In the genomic region with DNA sequence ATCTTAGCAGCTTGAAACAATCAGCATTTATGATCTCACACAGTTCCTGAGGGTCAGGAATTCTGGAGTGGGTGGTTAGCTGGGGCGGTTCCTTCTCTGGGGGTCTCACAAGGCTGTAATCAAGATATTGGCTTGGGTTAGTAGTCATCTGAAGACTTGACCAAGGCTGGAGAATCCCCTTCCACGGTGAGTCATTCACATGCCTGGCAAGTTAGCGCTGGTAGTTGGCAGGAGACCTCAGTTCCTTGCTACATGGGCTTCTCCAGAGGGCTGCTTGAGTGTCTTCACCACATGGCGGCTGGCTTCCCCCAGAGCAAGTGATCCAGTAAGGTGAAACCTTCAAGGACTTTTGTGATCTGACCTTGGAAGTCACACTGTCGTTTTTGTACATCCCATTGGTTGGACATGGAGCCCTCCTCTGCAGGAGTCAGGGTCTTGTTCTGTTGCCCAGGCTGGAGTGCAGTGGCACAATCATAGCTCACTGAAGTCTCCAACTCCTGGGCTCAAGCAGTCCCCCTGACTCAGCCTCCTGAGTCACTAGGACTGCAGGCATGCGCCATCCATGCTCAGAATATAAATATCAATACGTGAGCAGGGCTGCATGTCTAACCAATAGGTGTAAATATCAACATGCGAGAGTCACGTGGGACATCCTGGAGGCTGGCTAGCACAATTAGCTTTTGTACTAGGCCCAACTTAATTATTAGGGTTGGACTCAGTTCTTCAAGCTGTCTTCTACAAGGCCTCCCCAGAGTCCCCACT, we compare ENCODE assay signal across 11 cellular contexts. TPM values are rescaled to one million over a fixed set of nuclear protein-coding genes. Genes with fewer than 3 reads are reported as not detected.
DNase-seq lines count a peak whose midpoint lies in the region; FAIRE-seq and TF ChIP-seq lines count a peak whose summit lies in the region.
"Had no signal": no experiment of that assay in that cellular context is flagged by ENCODE, and none has a peak within 500 bp of the region (broad histone marks: within the 10 kb centered on the region; RNA-seq: fewer than 3 reads in every experiment).

No MANE protein-coding gene starts in this region.

- H3K23ac ChIP-seq in trophoblast cell (ENCODE audit: low read length) = no peak overlapping the region

- TF ChIP-seq CTCF in endothelial cell of umbilical vein (IDR thresholded peaks at IDR 0.05; ENCODE audit: extremely low read depth in 1 of 2, insufficient read depth in 1 of 2, low read depth in 1 of 2, low read length in 2 of 2) = no peak

- no peak overlapping the region for H2AFZ ChIP-seq in endothelial cell of umbilical vein (ENCODE audit: low read depth, low read length)
- H2AFZ ChIP-seq in trophoblast cell (ENCODE audit: insufficient read depth, low read length, poor library complexity) = no peak overlapping the region

- no peak overlapping the region for H3K18ac ChIP-seq in trophoblast cell (ENCODE audit: low read length)

- no peaks in the 10 kb centered on the region for H4K20me1 ChIP-seq in endothelial cell of umbilical vein (replicated peaks; ENCODE audit: control insufficient read depth, extremely low read depth, insufficient read depth, low read length)

- H3K9me1 ChIP-seq in endothelial cell of umbilical vein (replicated peaks; ENCODE audit: control insufficient read depth, extremely low read depth, insufficient read depth, low read length) = no peaks in the 10 kb centered on the region

- CTCF ChIA-PET in endothelial cell of umbilical vein (lab: Charles Lee) = interaction anchor here (0.6 to 3.8 kb wide), 8 partner anchors 11 to 501 kb away, joined by 3 to 28 read pairs (median 4); no protein-coding TSS in a partner anchor

- no peak overlapping the region for H3K4ac ChIP-seq in trophoblast cell (ENCODE audit: low read depth, low read length)

- H3K36me3 ChIP-seq in endothelial cell of umbilical vein (ENCODE audit: control insufficient read depth in 2 of 2, extremely low read depth in 1 of 2, insufficient read depth in 2 of 2, low read length in 2 of 2) (no peaks in the 10 kb centered on the region), trophoblast cell (ENCODE audit: control insufficient read depth in 1 of 2, insufficient read depth in 2 of 2, low read length in 2 of 2) (no peaks in the 10 kb centered on the region)

- no peaks in the 10 kb centered on the region for H3K9me3 ChIP-seq in endothelial cell of umbilical vein (replicated peaks; ENCODE audit: control insufficient read depth, insufficient read depth, low read length)
- peaks cover 2% of the 10 kb centered on the region for H3K9me3 ChIP-seq in trophoblast cell (ENCODE audit: insufficient read depth, low read depth, low read length)

- DNase-seq in EL = peak; percentile 94
- DNase-seq in RCC 7860 (ENCODE audit: low spot score) = peak; percentile 68
- DNase-seq in endothelial cell of umbilical vein (ENCODE audit: low read depth, low spot score) = peak; percentile 42
- peak; percentile 34 to 52 for DNase-seq in trophoblast cell
- DNase-seq in DMS114 treated with DMSO at 0.1 percent for 48 hours (lab: John Stamatoyannopoulos, UW; ENCODE audit: unreplicated experiment) = no peak
- DNase-seq in SIG-M5 (lab: John Stamatoyannopoulos, UW) = no peak
- DNase-seq in activated T-cell treated with anti-CD3 and anti-CD28 coated beads, Interleukin-2, amount 50 U/mL, for 1 hour = no peak
- DNase-seq in NCI-H2029 (lab: John Stamatoyannopoulos, UW) = no peak
- DNase-seq: activated CD8-positive, alpha-beta T cell treated with anti-CD3 and anti-CD28 coated beads, Interleukin-2, amount 10 ng/mL, durations not matched to agents 7 days and 5 days; anterior cingulate cortex had no signal

- H4K8ac ChIP-seq in trophoblast cell (ENCODE audit: low read depth, low read length) = no peak overlapping the region

- no peak overlapping the region for H2BK5ac ChIP-seq in trophoblast cell (ENCODE audit: low read depth, low read length, poor library complexity)

- H3K9ac ChIP-seq in endothelial cell of umbilical vein (replicated peaks; ENCODE audit: extremely low read depth, insufficient read depth, low read length) (no peak overlapping the region), trophoblast cell (ENCODE audit: low read length) (no peak overlapping the region)

- dilution Hi-C loops in endothelial cell of umbilical vein (cut with MboI; ENCODE audit: extremely low pct_ligation_motif_present, low sequenced_read_pairs) = no loop called here

- H3K79me2 ChIP-seq in endothelial cell of umbilical vein (ENCODE audit: control insufficient read depth, insufficient read depth, low read length) (no peaks in the 10 kb centered on the region), trophoblast cell (ENCODE audit: control insufficient read depth, insufficient read depth, low read length, poor library complexity) (no peaks in the 10 kb centered on the region)

- no peak overlapping the region for H2BK120ac ChIP-seq in trophoblast cell (ENCODE audit: insufficient read depth, low read length, poor library complexity)

- POLR2A ChIA-PET in endothelial cell of umbilical vein (lab: Charles Lee) = no interaction called here

- intact Hi-C loops in endothelial cell of umbilical vein (cut with micrococcal nuclease) = no loop called here

- H4K91ac ChIP-seq in trophoblast cell (ENCODE audit: low read depth, low read length) = no peak overlapping the region

- H3K14ac ChIP-seq in trophoblast cell (ENCODE audit: low read length) = no peak overlapping the region

- no peak overlapping the region for H3K27ac ChIP-seq in endothelial cell of umbilical vein (ENCODE audit: insufficient read depth, low read depth, low read length)
- H3K27ac ChIP-seq in trophoblast cell (ENCODE audit: low read depth, low read length) = no peak overlapping the region
- H3K27ac ChIP-seq: SK-N-MC had no signal

- no TSS peak for BruUV-seq in endothelial cell of umbilical vein (replicated peaks; lab: Mats Ljungman, UMichigan)

- no peaks in the 10 kb centered on the region for H3K27me3 ChIP-seq in endothelial cell of umbilical vein (ENCODE audit: control insufficient read depth in 2 of 2, insufficient read depth in 2 of 2, low read length in 2 of 2)
- no peaks in the 10 kb centered on the region for H3K27me3 ChIP-seq in trophoblast cell (ENCODE audit: insufficient read depth, low read length)

- no peak overlapping the region for H2AK5ac ChIP-seq in trophoblast cell (ENCODE audit: low read length)

- no peak overlapping the region for H3K4me3 ChIP-seq in endothelial cell of umbilical vein (replicated peaks in 1 of 3; ENCODE audit: insufficient read depth in 1 of 3, low read depth in 1 of 3, low read length in 3 of 3)
- no peak overlapping the region for H3K4me3 ChIP-seq in trophoblast cell (ENCODE audit: low read depth, low read length)
- H3K4me3 ChIP-seq: SK-N-MC had no signal

- no peaks in the 10 kb centered on the region for H3K4me1 ChIP-seq in endothelial cell of umbilical vein (ENCODE audit: control insufficient read depth, extremely low read depth, insufficient read depth, low read length)
- H3K4me1 ChIP-seq in trophoblast cell (ENCODE audit: control insufficient read depth in 1 of 2, insufficient read depth in 2 of 2, low read length in 2 of 2) = no peaks in the 10 kb centered on the region

- TF ChIP-seq POLR2A in endothelial cell of umbilical vein (IDR thresholded peaks at IDR 0.05; ENCODE audit: low read depth, low read length) = no peak

- no peak overlapping the region for H4K12ac ChIP-seq in trophoblast cell (ENCODE audit: low read depth, low read length)

- no peak for FAIRE-seq in RCC 7860 (lab: Jason Lieb, UNC)
- FAIRE-seq in endothelial cell of umbilical vein (lab: Jason Lieb, UNC) = peak; percentile 78

- H3K4me2 ChIP-seq in endothelial cell of umbilical vein (ENCODE audit: insufficient read depth, low read length) (no peak overlapping the region), trophoblast cell (ENCODE audit: low read length) (no peak overlapping the region)

- H3K79me1 ChIP-seq in trophoblast cell (ENCODE audit: low read length) = no peaks in the 10 kb centered on the region

- no peak overlapping the region for H2BK12ac ChIP-seq in trophoblast cell (ENCODE audit: low read length)

- WGBS in trophoblast cell (ENCODE audit: extremely low coverage, insufficient coverage, insufficient read length) = no CpG with 5 or more reads among the region's 9 CpGs

TF ChIP-seq in endothelial cell of umbilical vein, 7 proteins besides CTCF, POLR2A, EP300 and RAD21 (continues in another document):
- TF ChIP-seq MYC (IDR thresholded peaks at IDR 0.05; ENCODE audit: low read depth, low read length) (no peak), JUN (IDR thresholded peaks at IDR 0.05; ENCODE audit: borderline replicate concordance, insufficient read depth, insufficient read length, low read depth) (peak; percentile 19)

RNA-seq across cellular contexts. Expression of a gene that starts 7.2 kb away (rescaled TPM):
- 51.2 and 51.3 TPM in 2 replicates for total RNA-seq in endothelial cell of umbilical vein
- 36.6 and 40.0 TPM in 2 replicates for polyA plus RNA-seq in endothelial cell of umbilical vein
- 53.2 and 53.9 TPM in 2 replicates for polyA plus RNA-seq in endothelial cell of umbilical vein (2011; cell fraction: cytosol; rRNA removed)
- polyA plus RNA-seq in endothelial cell of umbilical vein (2011; cell fraction: nucleus; rRNA removed) = 36.6 and 42.5 TPM in 2 replicates
- 43.8 and 46.6 TPM in 2 replicates for polyA plus RNA-seq in endothelial cell of umbilical vein (2012)
- 35.5 and 38.3 TPM in 2 replicates for polyA minus RNA-seq in endothelial cell of umbilical vein
- polyA minus RNA-seq in endothelial cell of umbilical vein (2011; cell fraction: cytosol; rRNA and poly(A)+ RNA removed) = 10.8 TPM
- 9.3 and 12.0 TPM in 2 replicates for polyA minus RNA-seq in endothelial cell of umbilical vein (2011; cell fraction: nucleus; rRNA and poly(A)+ RNA removed)
- polyA plus RNA-seq in trophoblast cell (2013) = 57.0 and 61.6 TPM in 2 replicates

RNA-seq across cellular contexts. Expression of a gene that starts 15.3 kb away (rescaled TPM):
- total RNA-seq in endothelial cell of umbilical vein = 114 and 115 TPM in 2 replicates
- 27.8 and 33.8 TPM in 2 replicates for polyA plus RNA-seq in endothelial cell of umbilical vein
- polyA plus RNA-seq in endothelial cell of umbilical vein (2011; cell fraction: cytosol; rRNA removed) = 34.5 and 37.1 TPM in 2 replicates
- polyA plus RNA-seq in endothelial cell of umbilical vein (2011; cell fraction: nucleus; rRNA removed) = 30.8 and 43.2 TPM in 2 replicates
- polyA plus RNA-seq in endothelial cell of umbilical vein (2012) = 30.4 and 40.0 TPM in 2 replicates
- polyA minus RNA-seq in endothelial cell of umbilical vein = 64.5 and 65.3 TPM in 2 replicates
- polyA minus RNA-seq in endothelial cell of umbilical vein (2011; cell fraction: cytosol; rRNA and poly(A)+ RNA removed) = 18.5 TPM
- 31.3 and 39.8 TPM in 2 replicates for polyA minus RNA-seq in endothelial cell of umbilical vein (2011; cell fraction: nucleus; rRNA and poly(A)+ RNA removed)
- 9.8 and 10.0 TPM in 2 replicates for polyA plus RNA-seq in trophoblast cell (2013)

RNA-seq across cellular contexts. Expression of a gene that starts 34.6 kb away (rescaled TPM):
- 73.8 and 82.9 TPM in 2 replicates for total RNA-seq in endothelial cell of umbilical vein
- 35.0 and 37.8 TPM in 2 replicates for polyA plus RNA-seq in endothelial cell of umbilical vein
- 45.1 and 48.8 TPM in 2 replicates for polyA plus RNA-seq in endothelial cell of umbilical vein (2011; cell fraction: cytosol; rRNA removed)
- polyA plus RNA-seq in endothelial cell of umbilical vein (2011; cell fraction: nucleus; rRNA removed) = 133 and 150 TPM in 2 replicates
- 48.2 and 56.8 TPM in 2 replicates for polyA plus RNA-seq in endothelial cell of umbilical vein (2012)
- polyA minus RNA-seq in endothelial cell of umbilical vein = 63.6 and 64.5 TPM in 2 replicates
- polyA minus RNA-seq in endothelial cell of umbilical vein (2011; cell fraction: cytosol; rRNA and poly(A)+ RNA removed) = 33.2 TPM
- 33.6 and 44.1 TPM in 2 replicates for polyA minus RNA-seq in endothelial cell of umbilical vein (2011; cell fraction: nucleus; rRNA and poly(A)+ RNA removed)
- polyA plus RNA-seq in trophoblast cell (2013) = 20.4 and 21.2 TPM in 2 replicates

Comparison
In these comparisons a context has a peak if more than half of its experiments do, and no peak if none do; other contexts are left out.
1. DNase-seq: peak in EL (single experiment), RCC 7860 (single experiment), endothelial cell of umbilical vein (single experiment) and trophoblast cell (2 of 2); none in DMS114 treated with DMSO at 0.1 percent for 48 hours (single experiment), SIG-M5 (single experiment), activated T-cell treated with anti-CD3 and anti-CD28 coated beads, Interleukin-2, amount 50 U/mL, for 1 hour (single experiment) and NCI-H2029 (single experiment).